In genomic region chr1:153401461-153401860, GRCh38 we compare ENCODE assay signal across 29 cellular contexts. TPM values are rescaled to one million over a fixed set of nuclear protein-coding genes. Genes with fewer than 3 reads are reported as not detected.
"Had no signal": no experiment of that assay in that cellular context is flagged by ENCODE, and none has a peak within 500 bp of the region (broad histone marks: within the 10 kb centered on the region; RNA-seq: fewer than 3 reads in every experiment).

No MANE protein-coding gene starts in this region.

- H3K27me3 ChIP-seq: colonic mucosa, gastrocnemius medialis had no signal

- DNase-seq: colonic mucosa; cortex of kidney; effector CD4-positive, alpha-beta T cell; effector memory CD4-positive, alpha-beta T cell; esophagus squamous epithelium; foreskin fibroblast; foreskin melanocyte; gastrocnemius medialis; glutamatergic neuron; heart right ventricle; hippocampal formation; left cardiac atrium; left lung; left ventricle myocardium superior; lower lobe of right lung; mesenchymal stem cell; mucosa of descending colon had no signal

- H3K4me1 ChIP-seq: colonic mucosa, gastrocnemius medialis, lower lobe of right lung had no signal

- H3K4me3 ChIP-seq: colonic mucosa, esophagus squamous epithelium, gastrocnemius medialis, heart right ventricle, left lung, lower lobe of right lung, mucosa of descending colon had no signal

- ATAC-seq: gastrocnemius medialis, heart right ventricle, left cardiac atrium, left lung, left ventricle myocardium superior, lower lobe of right lung, mucosa of descending colon had no signal

- H3K9me3 ChIP-seq: colonic mucosa, esophagus squamous epithelium, gastrocnemius medialis, heart right ventricle, left lung, lower lobe of right lung, mucosa of descending colon had no signal

- H3K27ac ChIP-seq: colonic mucosa, esophagus squamous epithelium, gastrocnemius medialis, heart right ventricle, lower lobe of right lung had no signal

- H3K36me3 ChIP-seq: colonic mucosa, esophagus squamous epithelium, gastrocnemius medialis, heart right ventricle, left lung, lower lobe of right lung had no signal

RNA-seq across cellular contexts. Expression of gene S100A8, which starts 10.6 kb away (rescaled TPM):
- total RNA-seq: chondrocyte, dermis microvascular lymphatic vessel endothelial cell, endothelial cell of umbilical vein, epithelial cell of proximal tubule, glomerular endothelial cell, kidney epithelial cell, lung microvascular endothelial cell, mesothelial cell of epicardium, myocyte had no signal
- polyA plus RNA-seq: endothelial cell of umbilical vein had no signal

RNA-seq across cellular contexts. Expression of gene S100A7A, which starts 14.9 kb away (rescaled TPM):
- total RNA-seq: chondrocyte, colonic mucosa, dermis microvascular lymphatic vessel endothelial cell, endothelial cell of umbilical vein, epithelial cell of proximal tubule, gastrocnemius medialis, glomerular endothelial cell, heart right ventricle, kidney epithelial cell, left cardiac atrium, left lung, left ventricle myocardium superior, lower leg skin, lower lobe of right lung, lung microvascular endothelial cell, mesenteric fat pad, mesothelial cell of epicardium, mucosa of descending colon, myocyte had no signal
- polyA plus RNA-seq: endothelial cell of umbilical vein, heart right ventricle, keratinocyte had no signal

RNA-seq across cellular contexts. Expression of gene S100A12, which starts 26.0 kb away (rescaled TPM):
- total RNA-seq: chondrocyte, colonic mucosa, dermis microvascular lymphatic vessel endothelial cell, endothelial cell of umbilical vein, epithelial cell of proximal tubule, glomerular endothelial cell, kidney epithelial cell, lung microvascular endothelial cell, mesothelial cell of epicardium, myocyte had no signal
- polyA plus RNA-seq: endothelial cell of umbilical vein had no signal

RNA-seq across cellular contexts. Expression of gene S100A9, which starts 43.8 kb away (rescaled TPM):
- total RNA-seq: chondrocyte, endothelial cell of umbilical vein, glomerular endothelial cell, myocyte had no signal
- polyA plus RNA-seq: endothelial cell of umbilical vein had no signal

RNA-seq across cellular contexts. Expression of gene PGLYRP4, which starts 52.8 kb away (rescaled TPM):
- total RNA-seq: chondrocyte, colonic mucosa, dermis microvascular lymphatic vessel endothelial cell, endothelial cell of umbilical vein, epithelial cell of proximal tubule, gastrocnemius medialis, glomerular endothelial cell, heart right ventricle, left cardiac atrium, left lung, left ventricle myocardium superior, lung microvascular endothelial cell, mesenteric fat pad, mesothelial cell of epicardium, mucosa of descending colon, myocyte had no signal
- polyA plus RNA-seq: endothelial cell of umbilical vein, heart right ventricle had no signal
